In genomic region chr19:49393871-49394270, GRCh38 we compare ENCODE assay signal across 23 cellular contexts. TPM values are rescaled to one million over a fixed set of nuclear protein-coding genes. Genes with fewer than 3 reads are reported as not detected.
"Had no signal": no experiment of that assay in that cellular context is flagged by ENCODE, and none has a peak within 500 bp of the region (broad histone marks: within the 10 kb centered on the region; RNA-seq: fewer than 3 reads in every experiment).

No MANE protein-coding gene starts in this region.

- H3K27ac Mint-ChIP-seq: activated B cell treated with CpG ODN at 0.5 μM for 24 hours; activated CD4-positive, alpha-beta memory T cell treated with anti-CD3 and anti-CD28 coated beads, Interleukin-2, amount 10 ng/mL, durations not matched to agents 7 days and 5 days; activated T-cell treated with anti-CD3 and anti-CD28 coated beads, Interleukin-2, amount 50 U/mL, for 72 hours; T-helper 1 cell treated with Interleukin-12 subunit alpha and Interleukin-12 subunit beta and Interleukin-4 antibody, amounts not matched to agents 30 μg/mL and 1 μg/mL, for 36 hours had no signal

- H3K4me3 Mint-ChIP-seq: activated B cell treated with CpG ODN at 0.5 μM for 24 hours; activated CD4-positive, alpha-beta memory T cell treated with anti-CD3 and anti-CD28 coated beads, Interleukin-2, amount 10 ng/mL, durations not matched to agents 7 days and 5 days; activated T-cell treated with anti-CD3 and anti-CD28 coated beads, Interleukin-2, amount 50 U/mL, for 72 hours; T-helper 1 cell treated with Interleukin-12 subunit alpha and Interleukin-12 subunit beta and Interleukin-4 antibody, amounts not matched to agents 30 μg/mL and 1 μg/mL, for 36 hours had no signal

- H3K36me3 ChIP-seq: breast epithelium, SJSA1 had no signal

- ATAC-seq: activated T-cell treated with anti-CD3 and anti-CD28 coated beads, Interleukin-2, amount 50 U/mL, for 72 hours; PC-3; SK-N-SH treated with all-trans-retinoic acid at 6 μM for 48 hours had no signal

- H3K4me3 ChIP-seq: breast epithelium, SJSA1 had no signal

- H3K27me3 ChIP-seq: breast epithelium had no signal

- H3K27me3 Mint-ChIP-seq: activated B cell treated with CpG ODN at 0.5 μM for 24 hours had no signal

- H3K9me3 ChIP-seq: breast epithelium, SJSA1 had no signal

- H3K4me1 ChIP-seq: breast epithelium, SJSA1 had no signal

- H3K9me3 Mint-ChIP-seq: activated B cell treated with CpG ODN at 0.5 μM for 24 hours; activated CD4-positive, alpha-beta memory T cell treated with anti-CD3 and anti-CD28 coated beads, Interleukin-2, amount 10 ng/mL, durations not matched to agents 7 days and 5 days; activated T-cell treated with anti-CD3 and anti-CD28 coated beads, Interleukin-2, amount 50 U/mL, for 72 hours; T-helper 1 cell treated with Interleukin-12 subunit alpha and Interleukin-12 subunit beta and Interleukin-4 antibody, amounts not matched to agents 30 μg/mL and 1 μg/mL, for 36 hours had no signal

- H3K27ac ChIP-seq: breast epithelium, SJSA1 had no signal

- DNase-seq: activated B cell treated with CpG ODN at 0.5 μM for 24 hours; activated CD4-positive, alpha-beta memory T cell treated with anti-CD3 and anti-CD28 coated beads, Interleukin-2, amount 10 ng/mL, durations not matched to agents 7 days and 5 days; activated CD4-positive, alpha-beta T cell treated with anti-CD3 and anti-CD28 coated beads for 1 hour; activated CD4-positive, alpha-beta T cell treated with anti-CD3 and anti-CD28 coated beads, Interleukin-2, amount 50 U/mL, for 1 hour; activated CD8-positive, alpha-beta memory T cell treated with anti-CD3 and anti-CD28 coated beads, Interleukin-2, amount 50 U/mL, for 4 hours; activated naive CD4-positive, alpha-beta T cell treated with anti-CD3 and anti-CD28 coated beads, Interleukin-2, amount 50 U/mL, for 16 hours; activated T-cell treated with anti-CD3 and anti-CD28 coated beads, Interleukin-2, amount 50 U/mL, for 72 hours; aorta; caudate nucleus; KG1; NCI-H1092; NCI-H2029 treated with DMSO at 0.1 percent for 48 hours; NCI-H345; NCI-H510A; NCI-H526 treated with DMSO at 0.1 percent for 48 hours; PC-3; SW 1271 had no signal

RNA-seq across cellular contexts. Expression of gene KASH5, which starts 5.8 kb away (rescaled TPM):
- total RNA-seq: aorta, LHCN-M2, M059J, PC-3, SJSA1 had no signal
- polyA plus RNA-seq: aorta had no signal

RNA-seq across cellular contexts. Expression of gene PTH2, which starts 29.4 kb away (rescaled TPM):
- total RNA-seq: activated B cell treated with CpG ODN at 0.5 μM for 24 hours; activated CD4-positive, alpha-beta memory T cell treated with anti-CD3 and anti-CD28 coated beads, Interleukin-2, amount 10 ng/mL, durations not matched to agents 7 days and 5 days; activated T-cell treated with anti-CD3 and anti-CD28 coated beads, Interleukin-2, amount 50 U/mL, for 72 hours; aorta; breast epithelium; LHCN-M2; M059J; PC-3; SJSA1 had no signal
- polyA plus RNA-seq: aorta had no signal

RNA-seq across cellular contexts. Expression of gene DKKL1, which starts 30.2 kb away (rescaled TPM):
- total RNA-seq: activated CD4-positive, alpha-beta memory T cell treated with anti-CD3 and anti-CD28 coated beads, Interleukin-2, amount 10 ng/mL, durations not matched to agents 7 days and 5 days; activated T-cell treated with anti-CD3 and anti-CD28 coated beads, Interleukin-2, amount 50 U/mL, for 72 hours; M059J had no signal
- polyA plus RNA-seq: aorta had no signal

RNA-seq across cellular contexts. Expression of gene GFY, which starts 31.3 kb away (rescaled TPM):
- total RNA-seq: activated B cell treated with CpG ODN at 0.5 μM for 24 hours; activated CD4-positive, alpha-beta memory T cell treated with anti-CD3 and anti-CD28 coated beads, Interleukin-2, amount 10 ng/mL, durations not matched to agents 7 days and 5 days; activated T-cell treated with anti-CD3 and anti-CD28 coated beads, Interleukin-2, amount 50 U/mL, for 72 hours; aorta; breast epithelium; LHCN-M2; M059J; PC-3; SJSA1 had no signal
- polyA plus RNA-seq: aorta had no signal

RNA-seq across cellular contexts. Expression of gene TEAD2, which starts 31.7 kb away (rescaled TPM):
- total RNA-seq: activated CD4-positive, alpha-beta memory T cell treated with anti-CD3 and anti-CD28 coated beads, Interleukin-2, amount 10 ng/mL, durations not matched to agents 7 days and 5 days; activated T-cell treated with anti-CD3 and anti-CD28 coated beads, Interleukin-2, amount 50 U/mL, for 72 hours had no signal
